Comparison of ENCODE assay signal across 24 cellular contexts in genomic region chr6:20476501-20477043, GRCh38. TPM values are rescaled to one million over a fixed set of nuclear protein-coding genes. Genes with fewer than 3 reads are reported as not detected.
A peak's percentile ranks its signal among the peaks of the same experiment; 100 is the strongest.
DNase-seq lines count a peak whose midpoint lies in the region; ATAC-seq, FAIRE-seq and TF ChIP-seq lines count a peak whose summit lies in the region.
"Had no signal": no experiment of that assay in that cellular context is flagged by ENCODE, and none has a peak within 500 bp of the region (broad histone marks: within the 10 kb centered on the region; RNA-seq: fewer than 3 reads in every experiment).

No MANE protein-coding gene starts in this region.

- ATAC-seq in HepG2 (no peak), right lobe of liver (no peak), left colon (peak; percentile 30), HG03432 (IDR thresholded peaks at IDR 0.05; ENCODE audit: unreplicated experiment) (no peak)
- no peak for ATAC-seq in central memory CD8-positive, alpha-beta T cell (replicated peaks; ENCODE audit: extremely low read depth, poor library complexity, severe bottlenecking)
- no peak for ATAC-seq in stimulated activated naive B cell treated with anti-CD40 and anti-IgM and Interleukin-4, amounts not matched to agents 10 μg/mL and 1 μg/mL and 100 μg/mL, for 72 hours (replicated peaks)
- ATAC-seq: A549, GM12878 had no signal

- H3K4me1 Mint-ChIP-seq in central memory CD8-positive, alpha-beta T cell = peaks cover 33% of the 10 kb centered on the region
- H3K4me1 Mint-ChIP-seq in stimulated activated naive B cell treated with anti-CD40 and anti-IgM and Interleukin-4, amounts not matched to agents 10 μg/mL and 1 μg/mL and 100 μg/mL, for 72 hours = peaks cover 11 to 22% of the 10 kb centered on the region in 2 donors
- peaks cover 5% of the 10 kb centered on the region for H3K4me1 Mint-ChIP-seq in activated CD4-positive, alpha-beta T cell treated with anti-CD3 and anti-CD28 coated beads, Interleukin-2, amount 10 ng/mL, durations not matched to agents 7 days and 5 days

- no peaks in the 10 kb centered on the region for H3K9me3 Mint-ChIP-seq in central memory CD8-positive, alpha-beta T cell
- no peaks in the 10 kb centered on the region for H3K9me3 Mint-ChIP-seq in stimulated activated naive B cell treated with anti-CD40 and anti-IgM and Interleukin-4, amounts not matched to agents 10 μg/mL and 1 μg/mL and 100 μg/mL, for 72 hours
- no peaks in the 10 kb centered on the region for H3K9me3 Mint-ChIP-seq in activated CD4-positive, alpha-beta T cell treated with anti-CD3 and anti-CD28 coated beads, Interleukin-2, amount 10 ng/mL, durations not matched to agents 7 days and 5 days
- H3K9me3 Mint-ChIP-seq: CD4-positive, alpha-beta memory T cell; H9 had no signal

- no peak for FAIRE-seq in HepG2 (lab: Jason Lieb, UNC)
- FAIRE-seq: A549, GM12878, H1 had no signal

- no peaks in the 10 kb centered on the region for H3K27me3 Mint-ChIP-seq in central memory CD8-positive, alpha-beta T cell
- no peaks in the 10 kb centered on the region for H3K27me3 Mint-ChIP-seq in stimulated activated naive B cell treated with anti-CD40 and anti-IgM and Interleukin-4, amounts not matched to agents 10 μg/mL and 1 μg/mL and 100 μg/mL, for 72 hours
- H3K27me3 Mint-ChIP-seq in activated CD4-positive, alpha-beta T cell treated with anti-CD3 and anti-CD28 coated beads, Interleukin-2, amount 10 ng/mL, durations not matched to agents 7 days and 5 days = no peaks in the 10 kb centered on the region
- H3K27me3 Mint-ChIP-seq: CD4-positive, alpha-beta memory T cell had no signal

- no peak for TF ChIP-seq EP300 in HepG2 (IDR thresholded peaks at IDR 0.05; ENCODE audit: low read depth in 2 of 2, low read length in 2 of 2)
- no peak for TF ChIP-seq EP300 in HepG2 (CRISPR knock-in tag; IDR thresholded peaks at IDR 0.05; ENCODE audit: borderline replicate concordance)

- CTCF ChIA-PET in HepG2 (lab: Yijun Ruan, JAX; ENCODE audit: low intra/inter-chr PET ratio, low total read pairs) = no interaction called here
- CTCF ChIA-PET in activated CD4-positive, alpha-beta T cell treated with anti-CD3 and anti-CD28 coated beads, Interleukin-2, amount 10 ng/mL, durations not matched to agents 7 days and 5 days (lab: Charles Lee) = interaction anchor here (1.2 kb wide), 1 partner anchor 9 kb away, joined by 4 read pairs; no protein-coding TSS in a partner anchor

- no peak for TF ChIP-seq RAD21 in HepG2 (CRISPR knock-in tag; IDR thresholded peaks at IDR 0.05)

- no peak overlapping the region for H3K4me2 ChIP-seq in HepG2 (ENCODE audit: low read depth, low read length)
- H3K4me2 ChIP-seq: A549 had no signal

- peaks cover 12% of the 10 kb centered on the region for H3K36me3 Mint-ChIP-seq in central memory CD8-positive, alpha-beta T cell (ENCODE audit: insufficient read depth)
- peaks cover 14 to 27% of the 10 kb centered on the region in 2 donors for H3K36me3 Mint-ChIP-seq in stimulated activated naive B cell treated with anti-CD40 and anti-IgM and Interleukin-4, amounts not matched to agents 10 μg/mL and 1 μg/mL and 100 μg/mL, for 72 hours
- peaks cover 27% of the 10 kb centered on the region for H3K36me3 Mint-ChIP-seq in activated CD4-positive, alpha-beta T cell treated with anti-CD3 and anti-CD28 coated beads, Interleukin-2, amount 10 ng/mL, durations not matched to agents 7 days and 5 days (ENCODE audit: low read depth)

- TF ChIP-seq CTCF in HepG2 (CRISPR knock-in tag; IDR thresholded peaks at IDR 0.05) (no peak), right lobe of liver (IDR thresholded peaks at IDR 0.05) (no peak)

- no TSS peak for BruUV-seq in HepG2 (replicated peaks; lab: Mats Ljungman, UMichigan)

- 98% methylated on average over 6 of the region's 6 CpGs for WGBS in HepG2 (ENCODE audit: low lambda C conversion rate)
- 98% methylated on average over 6 of the region's 6 CpGs for WGBS in right lobe of liver (ENCODE audit: insufficient coverage, low coverage, low lambda C conversion rate, missing lambda C conversion rate)

- no peak overlapping the region for H3K4me3 Mint-ChIP-seq in central memory CD8-positive, alpha-beta T cell
- H3K4me3 Mint-ChIP-seq in stimulated activated naive B cell treated with anti-CD40 and anti-IgM and Interleukin-4, amounts not matched to agents 10 μg/mL and 1 μg/mL and 100 μg/mL, for 72 hours = no peak overlapping the region
- no peak overlapping the region for H3K4me3 Mint-ChIP-seq in activated CD4-positive, alpha-beta T cell treated with anti-CD3 and anti-CD28 coated beads, Interleukin-2, amount 10 ng/mL, durations not matched to agents 7 days and 5 days
- H3K4me3 Mint-ChIP-seq: CD4-positive, alpha-beta memory T cell; H9 had no signal

- no peak overlapping the region for H3K27ac ChIP-seq in HepG2 (ENCODE audit: extremely low read length, insufficient read depth, low read length)
- no peak overlapping the region for H3K27ac ChIP-seq in right lobe of liver
- H3K27ac ChIP-seq: 22Rv1, A549, C4-2B, HL-60 had no signal

- H3K9me3 ChIP-seq in HepG2 (ENCODE audit: low read length) (no peaks in the 10 kb centered on the region), right lobe of liver (no peaks in the 10 kb centered on the region)
- H3K9me3 ChIP-seq: A549 had no signal

- no peaks in the 10 kb centered on the region; the same call in 1 of the 2 replicates for H4K20me1 ChIP-seq in HepG2 (ENCODE audit: insufficient read depth, low read length)

- POLR2A ChIA-PET in HepG2 (lab: Yijun Ruan, JAX) = no interaction called here
- POLR2A ChIA-PET in activated CD4-positive, alpha-beta T cell treated with anti-CD3 and anti-CD28 coated beads, Interleukin-2, amount 10 ng/mL, durations not matched to agents 7 days and 5 days (lab: Charles Lee) = no interaction called here

- peaks cover 14% of the 10 kb centered on the region for H3K4me1 ChIP-seq in HepG2 (ENCODE audit: insufficient read depth, low read length)
- no peaks in the 10 kb centered on the region for H3K4me1 ChIP-seq in right lobe of liver
- H3K4me1 ChIP-seq: A549 had no signal

- H3K27ac Mint-ChIP-seq in central memory CD8-positive, alpha-beta T cell (ENCODE audit: low read depth) = peak overlapping the region; percentile 65
- peak overlapping the region; percentile 67 for H3K27ac Mint-ChIP-seq in stimulated activated naive B cell treated with anti-CD40 and anti-IgM and Interleukin-4, amounts not matched to agents 10 μg/mL and 1 μg/mL and 100 μg/mL, for 72 hours
- H3K27ac Mint-ChIP-seq in activated CD4-positive, alpha-beta T cell treated with anti-CD3 and anti-CD28 coated beads, Interleukin-2, amount 10 ng/mL, durations not matched to agents 7 days and 5 days = no peak overlapping the region
- H3K27ac Mint-ChIP-seq: CD4-positive, alpha-beta memory T cell had no signal

- H3K27me3 ChIP-seq in HepG2 (ENCODE audit: control insufficient read depth in 1 of 2, insufficient read depth in 2 of 2, low read length in 2 of 2) = no peaks in the 10 kb centered on the region
- no peaks in the 10 kb centered on the region for H3K27me3 ChIP-seq in right lobe of liver

- DNase-seq in HepG2 (ENCODE audit: low spot score) (no peak), right lobe of liver (no peak), left colon (no peak), iPS-NIHi7 (ENCODE audit: extremely low spot score) (no peak)
- DNase-seq in central memory CD8-positive, alpha-beta T cell (ENCODE audit: low spot score in 2 of 2) = no peak
- DNase-seq in stimulated activated naive B cell treated with anti-CD40 and anti-IgM and Interleukin-4, amounts not matched to agents 10 μg/mL and 1 μg/mL and 100 μg/mL, for 72 hours = no peak
- no peak for DNase-seq in activated CD4-positive, alpha-beta T cell treated with anti-CD3 and anti-CD28 coated beads, Interleukin-2, amount 10 ng/mL, durations not matched to agents 7 days and 5 days
- DNase-seq: AML-193; Calu3; CD4-positive, alpha-beta memory T cell; DMS 273 treated with DMSO at 0.1 percent for 48 hours; DMS53; DND-41; EL; H9; IMR-90; KBM-7 had no signal

- TF ChIP-seq POLR2A in HepG2 (IDR thresholded peaks at IDR 0.05; ENCODE audit: insufficient read depth in 1 of 2, low read depth in 2 of 2, low read length in 2 of 2) (no peak), right lobe of liver (IDR thresholded peaks at IDR 0.05) (no peak)

- in situ Hi-C loops in HepG2 (cut with HindIII; ENCODE audit: extremely low pct_ligation_motif_present, low pct_unique_long_range_greater_than_20kb) = no loop called here

- peaks cover 12% of the 10 kb centered on the region for H3K79me2 ChIP-seq in HepG2 (ENCODE audit: insufficient read depth, low read length)

- intact Hi-C loops in HepG2 (cut with micrococcal nuclease; ENCODE audit: unreplicated experiment) (no loop called here), right lobe of liver (cut with DNase I) (no loop called here), left colon (cut with DNase I, micrococcal nuclease) (no loop called here)

- H3K36me3 ChIP-seq in HepG2 (replicated peaks in 1 of 2; ENCODE audit: control insufficient read depth in 1 of 2, insufficient read depth in 2 of 2, low read length in 2 of 2) (peaks cover 9 to 24% of the 10 kb centered on the region in 2 experiments), right lobe of liver (peaks cover 0 to 5% (median 0%) of the 10 kb centered on the region in 4 donors)

- no peak overlapping the region for H3K9ac ChIP-seq in HepG2 (ENCODE audit: insufficient read depth, low read depth, low read length)

- no peak overlapping the region for H2AFZ ChIP-seq in HepG2 (ENCODE audit: low read length)

- H3K4me3 ChIP-seq in HepG2 (replicated peaks in 1 of 3; ENCODE audit: insufficient read depth in 1 of 3, low read depth in 2 of 3, low read length in 3 of 3) (no peak overlapping the region), right lobe of liver (no peak overlapping the region)
- H3K4me3 ChIP-seq: A549, GM12878 had no signal

RNA-seq across cellular contexts. Expression of gene CDKAL1, which starts 57.7 kb away (rescaled TPM):
- 27.7 and 33.6 TPM in 2 replicates for total RNA-seq in HepG2 (2016; rRNA removed; fragmentation: Illumina TruSeq; extraction: Trizol)
- 16.5 and 18.0 TPM in 2 replicates for total RNA-seq in HepG2 (2016; cell fraction: cytosol; rRNA removed; fragmentation: Illumina TruSeq; extraction: Trizol; ENCODE audit: low read depth)
- total RNA-seq in HepG2 (2016; cell fraction: insoluble cytoplasmic fraction; rRNA removed; fragmentation: Illumina TruSeq; extraction: Trizol) = 27.3 and 33.8 TPM in 2 replicates
- 16.7 and 20.2 TPM in 2 replicates for total RNA-seq in HepG2 (2016; cell fraction: membrane; rRNA removed; fragmentation: Illumina TruSeq; extraction: Trizol)
- 41.5 and 43.6 TPM in 2 replicates for total RNA-seq in HepG2 (2016; cell fraction: nucleus; rRNA removed; fragmentation: Illumina TruSeq; extraction: Trizol)
- polyA plus RNA-seq in HepG2 (2011; rRNA removed) = 8.0 and 9.5 TPM in 2 replicates
- polyA plus RNA-seq in HepG2 (2011; cell fraction: cytosol; rRNA removed) = 3.9 and 6.2 TPM in 2 replicates
- 7.2 and 9.0 TPM in 2 replicates for polyA plus RNA-seq in HepG2 (2011; cell fraction: nucleus; rRNA removed)
- 7.3 and 9.5 TPM in 2 replicates for polyA plus RNA-seq in HepG2 (2012)
- 1.5 and 1.6 TPM in 2 replicates for polyA plus RNA-seq in HepG2 (2016; cell fraction: cytosol; fragmentation: Illumina TruSeq; extraction: Trizol; ENCODE audit: low read depth)
- polyA plus RNA-seq in HepG2 (2016; cell fraction: insoluble cytoplasmic fraction; fragmentation: Illumina TruSeq; extraction: Trizol; ENCODE audit: low read depth) = 17.4 and 17.8 TPM in 2 replicates
- 3.8 and 5.1 TPM in 2 replicates for polyA plus RNA-seq in HepG2 (2016; cell fraction: membrane; fragmentation: Illumina TruSeq; extraction: Trizol; ENCODE audit: low read depth)
- polyA plus RNA-seq in HepG2 (2016; cell fraction: nucleus; fragmentation: Illumina TruSeq; extraction: Trizol; ENCODE audit: insufficient read depth, low read depth) = 16.9 and 17.3 TPM in 2 replicates
- polyA minus RNA-seq in HepG2 (2011; rRNA and poly(A)+ RNA removed; ENCODE audit: low replicate concordance) = 8.4 and 15.1 TPM in 2 replicates
- 15.5 and 16.7 TPM in 2 replicates for polyA minus RNA-seq in HepG2 (2011; cell fraction: cytosol; rRNA and poly(A)+ RNA removed)
- polyA minus RNA-seq in HepG2 (2011; cell fraction: nucleus; rRNA and poly(A)+ RNA removed) = 55.4 and 60.9 TPM in 2 replicates
- total RNA-seq in right lobe of liver = 1 to 10 TPM; 4.5 to 7.0 (median 6.2) TPM
- total RNA-seq in left colon = 10 to 100 TPM; 11.7 to 12.5 TPM
- total RNA-seq in activated CD4-positive, alpha-beta T cell treated with anti-CD3 and anti-CD28 coated beads, Interleukin-2, amount 10 ng/mL, durations not matched to agents 7 days and 5 days = 10 to 100 TPM; 23.5 to 26.9 TPM
